Comparison of ENCODE assay signal across 1 cellular context in the genomic region with DNA sequence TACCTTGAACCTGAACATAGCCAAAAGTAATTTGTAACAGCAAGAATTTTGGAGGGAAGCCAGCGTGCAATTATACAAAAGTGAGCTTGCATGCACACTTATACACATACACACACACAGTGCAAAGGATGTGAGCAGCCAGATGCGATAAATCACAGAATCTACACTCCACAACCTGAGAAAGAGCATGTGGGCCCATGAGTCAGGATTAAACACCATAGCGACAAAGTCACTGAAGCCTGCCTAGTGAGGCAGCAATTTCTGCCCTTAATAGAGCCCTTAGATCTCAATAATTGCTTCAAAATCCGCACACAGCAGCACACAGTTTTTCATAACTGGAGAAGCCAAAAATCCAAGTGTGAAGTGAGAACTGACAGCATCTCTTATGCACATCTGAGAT.
TF ChIP-seq lines count a peak whose summit lies in the region.

No MANE protein-coding gene starts in this region.

TF ChIP-seq in K562, 482 proteins besides CTCF, POLR2A, EP300 and RAD21 (continued from another document):
- TF ChIP-seq, protein P1, sequence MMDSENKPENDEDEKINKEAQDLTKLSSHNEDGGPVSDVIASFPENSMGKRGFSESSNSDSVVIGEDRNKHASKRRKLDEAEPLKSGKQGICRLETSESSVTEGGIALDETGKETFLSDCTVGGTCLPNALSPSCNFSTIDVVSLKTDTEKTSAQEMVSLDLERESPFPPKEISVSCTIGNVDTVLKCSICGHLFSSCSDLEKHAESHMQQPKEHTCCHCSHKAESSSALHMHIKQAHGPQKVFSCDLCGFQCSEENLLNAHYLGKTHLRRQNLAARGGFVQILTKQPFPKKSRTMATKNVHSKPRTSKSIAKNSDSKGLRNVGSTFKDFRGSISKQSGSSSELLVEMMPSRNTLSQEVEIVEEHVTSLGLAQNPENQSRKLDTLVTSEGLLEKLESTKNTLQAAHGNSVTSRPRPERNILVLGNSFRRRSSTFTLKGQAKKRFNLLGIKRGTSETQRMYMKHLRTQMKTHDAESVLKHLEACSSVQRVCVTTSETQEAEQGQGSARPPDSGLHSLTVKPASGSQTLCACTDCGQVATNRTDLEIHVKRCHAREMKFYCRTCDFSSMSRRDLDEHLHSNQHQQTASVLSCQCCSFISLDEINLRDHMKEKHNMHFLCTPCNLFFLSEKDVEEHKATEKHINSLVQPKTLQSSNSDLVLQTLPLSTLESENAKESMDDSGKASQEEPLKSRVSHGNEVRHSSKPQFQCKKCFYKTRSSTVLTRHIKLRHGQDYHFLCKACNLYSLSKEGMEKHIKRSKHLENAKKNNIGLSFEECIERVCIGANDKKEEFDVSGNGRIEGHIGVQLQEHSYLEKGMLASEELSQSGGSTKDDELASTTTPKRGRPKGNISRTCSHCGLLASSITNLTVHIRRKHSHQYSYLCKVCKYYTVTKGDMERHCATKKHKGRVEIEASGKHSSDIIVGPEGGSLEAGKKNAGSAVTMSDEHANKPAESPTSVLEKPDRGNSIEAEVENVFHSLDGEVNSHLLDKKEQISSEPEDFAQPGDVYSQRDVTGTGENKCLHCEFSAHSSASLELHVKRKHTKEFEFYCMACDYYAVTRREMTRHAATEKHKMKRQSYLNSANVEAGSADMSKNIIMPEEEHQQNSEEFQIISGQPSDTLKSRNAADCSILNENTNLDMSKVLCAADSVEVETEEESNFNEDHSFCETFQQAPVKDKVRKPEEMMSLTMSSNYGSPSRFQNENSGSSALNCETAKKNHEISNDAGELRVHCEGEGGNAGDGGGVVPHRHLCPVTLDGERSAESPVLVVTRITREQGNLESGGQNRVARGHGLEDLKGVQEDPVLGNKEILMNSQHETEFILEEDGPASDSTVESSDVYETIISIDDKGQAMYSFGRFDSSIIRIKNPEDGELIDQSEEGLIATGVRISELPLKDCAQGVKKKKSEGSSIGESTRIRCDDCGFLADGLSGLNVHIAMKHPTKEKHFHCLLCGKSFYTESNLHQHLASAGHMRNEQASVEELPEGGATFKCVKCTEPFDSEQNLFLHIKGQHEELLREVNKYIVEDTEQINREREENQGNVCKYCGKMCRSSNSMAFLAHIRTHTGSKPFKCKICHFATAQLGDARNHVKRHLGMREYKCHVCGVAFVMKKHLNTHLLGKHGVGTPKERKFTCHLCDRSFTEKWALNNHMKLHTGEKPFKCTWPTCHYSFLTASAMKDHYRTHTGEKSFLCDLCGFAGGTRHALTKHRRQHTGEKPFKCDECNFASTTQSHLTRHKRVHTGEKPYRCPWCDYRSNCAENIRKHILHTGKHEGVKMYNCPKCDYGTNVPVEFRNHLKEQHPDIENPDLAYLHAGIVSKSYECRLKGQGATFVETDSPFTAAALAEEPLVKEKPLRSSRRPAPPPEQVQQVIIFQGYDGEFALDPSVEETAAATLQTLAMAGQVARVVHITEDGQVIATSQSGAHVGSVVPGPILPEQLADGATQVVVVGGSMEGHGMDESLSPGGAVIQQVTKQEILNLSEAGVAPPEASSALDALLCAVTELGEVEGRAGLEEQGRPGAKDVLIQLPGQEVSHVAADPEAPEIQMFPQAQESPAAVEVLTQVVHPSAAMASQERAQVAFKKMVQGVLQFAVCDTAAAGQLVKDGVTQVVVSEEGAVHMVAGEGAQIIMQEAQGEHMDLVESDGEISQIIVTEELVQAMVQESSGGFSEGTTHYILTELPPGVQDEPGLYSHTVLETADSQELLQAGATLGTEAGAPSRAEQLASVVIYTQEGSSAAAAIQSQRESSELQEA (IDR thresholded peaks at IDR 0.05; ENCODE audit: low read depth), result no peak
